In the genomic region with DNA sequence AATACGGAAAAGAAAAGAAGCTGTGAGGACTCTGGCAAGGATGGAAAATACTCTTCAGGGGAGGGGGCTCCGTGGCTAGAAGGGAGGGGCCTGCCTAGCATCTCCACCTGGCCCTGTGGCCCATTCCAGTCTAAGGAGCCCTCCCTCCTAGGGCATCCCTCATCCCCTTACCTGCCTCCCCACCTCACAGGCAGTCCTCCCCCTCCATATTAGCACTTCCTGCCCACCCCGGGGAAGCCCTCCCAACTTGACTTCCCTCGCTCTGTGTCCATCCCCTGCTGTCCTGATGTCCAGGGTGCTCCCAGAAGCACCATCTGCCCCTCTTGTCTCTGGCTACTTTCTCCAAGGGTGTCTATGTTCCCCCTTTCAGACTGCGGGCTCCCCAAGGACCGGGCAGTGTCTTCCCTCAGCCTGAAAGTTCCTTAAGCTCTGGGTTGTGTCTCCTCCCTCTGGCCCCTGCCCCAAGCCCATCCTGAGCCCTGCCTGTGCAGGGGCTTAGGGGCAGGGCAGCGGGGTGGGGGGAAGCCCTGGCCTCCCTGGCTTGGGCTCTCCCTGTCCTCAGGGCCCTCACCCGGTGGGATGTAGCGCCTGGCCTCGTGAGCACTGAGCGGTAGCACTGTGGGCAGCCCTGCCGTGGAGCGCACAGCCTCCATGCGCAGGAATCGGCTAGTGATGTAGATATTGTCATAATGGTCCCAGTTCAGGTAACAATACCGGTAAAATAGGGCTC, we compare ENCODE assay signal across 20 cellular contexts. TPM values are rescaled to one million over a fixed set of nuclear protein-coding genes. Genes with fewer than 3 reads are reported as not detected.
DNase-seq lines count a peak whose midpoint lies in the region; ATAC-seq and TF ChIP-seq lines count a peak whose summit lies in the region.
"Had no signal": no experiment of that assay in that cellular context is flagged by ENCODE, and none has a peak within 500 bp of the region (broad histone marks: within the 10 kb centered on the region; RNA-seq: fewer than 3 reads in every experiment).

No MANE protein-coding gene starts in this region.

- H3K4me3 ChIP-seq in gastroesophageal sphincter (no peak overlapping the region), trophoblast cell (ENCODE audit: low read depth, low read length) (peak overlapping the region; percentile 6)
- H3K4me3 ChIP-seq: BLaER1 treated with 17β-estradiol and CSF1 and Interleukin-3, amounts not matched to agents 10 nM and 100 nM had no signal

- peaks cover 4% of the 10 kb centered on the region for H3K79me1 ChIP-seq in trophoblast cell (ENCODE audit: low read length)

- no peak overlapping the region for H2AFZ ChIP-seq in trophoblast cell (ENCODE audit: insufficient read depth, low read length, poor library complexity)

- 71 to 80% methylated on average over 3 to 6 of the region's 16 CpGs for WGBS in gastroesophageal sphincter (ENCODE audit: low coverage in 1 of 2), 2 donors
- WGBS in trophoblast cell (ENCODE audit: extremely low coverage, insufficient coverage, insufficient read length), result no CpG with 5 or more reads among the region's 16 CpGs

- H2BK5ac ChIP-seq in trophoblast cell (ENCODE audit: low read depth, low read length, poor library complexity), result no peak overlapping the region

- no peak overlapping the region for H3K18ac ChIP-seq in trophoblast cell (ENCODE audit: low read length)

- H3K27ac ChIP-seq in gastroesophageal sphincter (no peak overlapping the region), trophoblast cell (ENCODE audit: low read depth, low read length) (no peak overlapping the region)
- H3K27ac ChIP-seq: HL-60 had no signal

- no peak overlapping the region for H2BK12ac ChIP-seq in trophoblast cell (ENCODE audit: low read length)

- no peak overlapping the region for H3K4ac ChIP-seq in trophoblast cell (ENCODE audit: low read depth, low read length)

- H3K23ac ChIP-seq in trophoblast cell (ENCODE audit: low read length), result no peak overlapping the region

- peak overlapping the region in 1 of 2 donors; percentile 19 for H3K27ac Mint-ChIP-seq in stimulated activated naive CD8-positive, alpha-beta T cell treated with anti-CD3 and anti-CD28 coated beads, Interleukin-15, amount 100 ng/mL, for 72 hours
- H3K27ac Mint-ChIP-seq: B cell; CD8-positive, alpha-beta T cell; HFFc6 had no signal

- H4K8ac ChIP-seq in trophoblast cell (ENCODE audit: low read depth, low read length), result no peak overlapping the region

- no peaks in the 10 kb centered on the region for H3K4me1 Mint-ChIP-seq in stimulated activated naive CD8-positive, alpha-beta T cell treated with anti-CD3 and anti-CD28 coated beads, Interleukin-15, amount 100 ng/mL, for 72 hours
- H3K4me1 Mint-ChIP-seq: B cell had no signal

- no peak overlapping the region for H4K91ac ChIP-seq in trophoblast cell (ENCODE audit: low read depth, low read length)

- no peak overlapping the region for H4K12ac ChIP-seq in trophoblast cell (ENCODE audit: low read depth, low read length)

- peaks cover 6% of the 10 kb centered on the region for H3K27me3 Mint-ChIP-seq in stimulated activated naive CD8-positive, alpha-beta T cell treated with anti-CD3 and anti-CD28 coated beads, Interleukin-15, amount 100 ng/mL, for 72 hours

- no peak overlapping the region for H3K9ac ChIP-seq in trophoblast cell (ENCODE audit: low read length)
- H3K9ac ChIP-seq: BLaER1 treated with 17β-estradiol and CSF1 and Interleukin-3, amounts not matched to agents 10 nM and 100 nM had no signal

- H3K4me3 Mint-ChIP-seq in stimulated activated naive CD8-positive, alpha-beta T cell treated with anti-CD3 and anti-CD28 coated beads, Interleukin-15, amount 100 ng/mL, for 72 hours, result no peak overlapping the region
- H3K4me3 Mint-ChIP-seq: B cell; CD8-positive, alpha-beta T cell; HFFc6 had no signal

- no peaks in the 10 kb centered on the region for H3K9me3 Mint-ChIP-seq in stimulated activated naive CD8-positive, alpha-beta T cell treated with anti-CD3 and anti-CD28 coated beads, Interleukin-15, amount 100 ng/mL, for 72 hours
- H3K9me3 Mint-ChIP-seq: CD8-positive, alpha-beta T cell; HFFc6 had no signal

- TF ChIP-seq CTCF in gastroesophageal sphincter (IDR thresholded peaks at IDR 0.05), result no peak

- no peak for TF ChIP-seq POLR2A in gastroesophageal sphincter (IDR thresholded peaks at IDR 0.05)

- H3K9me3 ChIP-seq in gastroesophageal sphincter (no peaks in the 10 kb centered on the region), trophoblast cell (ENCODE audit: insufficient read depth, low read depth, low read length) (no peaks in the 10 kb centered on the region)
- H3K9me3 ChIP-seq: BLaER1 treated with 17β-estradiol and CSF1 and Interleukin-3, amounts not matched to agents 10 nM and 100 nM had no signal

- H3K36me3 ChIP-seq in gastroesophageal sphincter, result no peaks in the 10 kb centered on the region
- H3K36me3 ChIP-seq in trophoblast cell (ENCODE audit: control insufficient read depth in 1 of 2, insufficient read depth in 2 of 2, low read length in 2 of 2), result no peaks in the 10 kb centered on the region
- H3K36me3 ChIP-seq: BLaER1 treated with 17β-estradiol and CSF1 and Interleukin-3, amounts not matched to agents 10 nM and 100 nM had no signal

- no peak for DNase-seq in stimulated activated naive CD8-positive, alpha-beta T cell treated with anti-CD3 and anti-CD28 coated beads, Interleukin-15, amount 100 ng/mL, for 72 hours
- DNase-seq in stimulated activated naive CD8-positive, alpha-beta T cell treated with anti-CD3 and anti-CD28 coated beads, Interleukin-15, Interleukin-2, amounts not matched to agents 100 U/mL and 50 U/mL, for 24 hours, result no peak
- DNase-seq in trophoblast cell, result no peak
- DNase-seq in stimulated activated CD4-positive, alpha-beta T cell treated with anti-CD3 and anti-CD28 coated beads, Interleukin-4, amount 100 ng/mL, for 1 hour, result no peak
- no peak for DNase-seq in NOMO-1 treated with dmso at 0.1 percent for 144 hours (lab: John Stamatoyannopoulos, UW; ENCODE audit: unreplicated experiment)
- DNase-seq in head of caudate nucleus, result no peak
- DNase-seq: Calu3; CD8-positive, alpha-beta T cell; DMS79 treated with DMSO at 0.1 percent for 48 hours; GF-D8; GOT3; H7; HFFc6 had no signal

- H3K4me2 ChIP-seq in trophoblast cell (ENCODE audit: low read length), result no peak overlapping the region

- no peak overlapping the region for H3K14ac ChIP-seq in trophoblast cell (ENCODE audit: low read length)

- peak; percentile 21 for ATAC-seq in stimulated activated naive CD8-positive, alpha-beta T cell treated with anti-CD3 and anti-CD28 coated beads, Interleukin-15, amount 100 ng/mL, for 72 hours
- no peak for ATAC-seq in stimulated activated naive CD8-positive, alpha-beta T cell treated with anti-CD3 and anti-CD28 coated beads, Interleukin-15, Interleukin-2, amounts not matched to agents 100 U/mL and 50 U/mL, for 24 hours
- peak; percentile 20 for ATAC-seq in gastroesophageal sphincter
- ATAC-seq: CD8-positive, alpha-beta T cell; HCT116 had no signal

- H2BK120ac ChIP-seq in trophoblast cell (ENCODE audit: insufficient read depth, low read length, poor library complexity), result no peak overlapping the region

- H3K4me1 ChIP-seq in gastroesophageal sphincter, result no peaks in the 10 kb centered on the region
- H3K4me1 ChIP-seq in trophoblast cell (ENCODE audit: control insufficient read depth in 1 of 2, insufficient read depth in 2 of 2, low read length in 2 of 2), result peaks cover 7 to 8% of the 10 kb centered on the region in 2 experiments

- no peaks in the 10 kb centered on the region for H3K79me2 ChIP-seq in trophoblast cell (ENCODE audit: control insufficient read depth, insufficient read depth, low read length, poor library complexity)

- intact Hi-C loops in head of caudate nucleus (cut with DNase I), result no loop called here

- H3K27me3 ChIP-seq in gastroesophageal sphincter (no peaks in the 10 kb centered on the region), trophoblast cell (ENCODE audit: insufficient read depth, low read length) (no peaks in the 10 kb centered on the region)
- H3K27me3 ChIP-seq: BLaER1 treated with 17β-estradiol and CSF1 and Interleukin-3, amounts not matched to agents 10 nM and 100 nM had no signal

- no peak for TF ChIP-seq EP300 in gastroesophageal sphincter (IDR thresholded peaks at IDR 0.05)

- no peak overlapping the region for H2AK5ac ChIP-seq in trophoblast cell (ENCODE audit: low read length)

RNA-seq across cellular contexts. Expression of a gene that starts 3.9 kb away (rescaled TPM):
- total RNA-seq in gastroesophageal sphincter, result under 1 TPM in 2 of 4 donors, not detected in 2; 0.35 to 0.54 TPM
- polyA plus RNA-seq in trophoblast cell (2013), result 0.55 and 0.56 TPM in 2 replicates

RNA-seq across cellular contexts. Expression of a gene that starts 3.9 kb away (rescaled TPM):
- total RNA-seq in gastroesophageal sphincter, result not detected
- 0.22 and 0.26 TPM in 2 replicates for polyA plus RNA-seq in trophoblast cell (2013)
- total RNA-seq: A172, B cell, H7, HFFc6, HT1080 had no signal

RNA-seq across cellular contexts. Expression of a gene that starts 21.4 kb away (rescaled TPM):
- 100 to 1,000 TPM in 2 of 4 donors, 10 to 100 TPM in 2; 65.4 to 115 (median 100.0) TPM for total RNA-seq in gastroesophageal sphincter
- 16.6 and 17.0 TPM in 2 replicates for polyA plus RNA-seq in trophoblast cell (2013)

RNA-seq across cellular contexts. Expression of a gene that starts 27.1 kb away (rescaled TPM):
- 10 to 100 TPM; 45.5 to 63.4 (median 49.5) TPM for total RNA-seq in gastroesophageal sphincter
- 39.8 and 42.9 TPM in 2 replicates for polyA plus RNA-seq in trophoblast cell (2013)

RNA-seq across cellular contexts. Expression of a gene that starts 33.9 kb away (rescaled TPM):
- total RNA-seq in gastroesophageal sphincter, result 1 to 10 TPM in 3 of 4 donors, under 1 TPM in 1; 0.81 to 5.8 (median 2.3) TPM
- polyA plus RNA-seq in trophoblast cell (2013), result 16.4 and 16.6 TPM in 2 replicates
